In the genomic region with DNA sequence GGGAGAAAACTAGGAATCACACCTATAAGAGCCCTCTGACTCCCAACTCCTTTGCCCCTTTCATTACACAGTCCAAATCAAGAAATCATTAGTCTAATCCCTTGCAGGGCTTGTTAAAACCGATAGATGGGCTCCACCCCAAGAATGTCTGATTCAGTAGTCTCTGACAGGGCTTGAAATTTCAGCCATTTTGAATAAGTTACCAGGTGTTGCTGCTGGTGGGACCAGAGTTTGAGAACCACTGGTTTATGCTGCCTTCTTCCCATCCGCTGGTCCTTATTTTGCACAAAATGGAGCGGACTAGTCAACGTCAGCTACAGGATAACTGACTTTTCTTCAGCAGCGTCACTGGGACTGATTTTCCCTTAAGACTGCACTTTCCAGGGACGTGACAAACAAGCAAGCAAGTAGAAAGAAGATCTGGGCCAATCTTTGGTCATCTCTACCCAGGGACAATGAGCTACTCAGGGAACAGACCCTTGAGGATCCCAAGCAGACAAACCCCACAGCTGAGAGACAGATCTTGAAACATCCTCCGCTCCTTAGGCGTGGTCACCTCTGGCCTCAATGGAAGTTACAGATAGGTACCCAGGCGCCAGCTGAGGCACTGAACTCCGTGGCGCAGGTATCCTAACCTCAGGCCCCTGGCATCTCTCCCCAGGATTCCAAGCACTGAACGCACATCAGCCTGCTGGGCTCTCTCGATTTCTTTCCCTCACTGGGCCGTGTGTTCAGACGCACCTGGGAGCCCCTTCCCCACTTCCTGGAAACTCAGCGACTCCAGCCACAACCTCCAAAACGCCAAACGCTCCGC, we compare ENCODE assay signal across 8 cellular contexts. TPM values are rescaled to one million over a fixed set of nuclear protein-coding genes. Genes with fewer than 3 reads are reported as not detected.
A peak's percentile ranks its signal among the peaks of the same experiment; 100 is the strongest.
DNase-seq lines count a peak whose midpoint lies in the region; ATAC-seq, FAIRE-seq and TF ChIP-seq lines count a peak whose summit lies in the region.

No MANE protein-coding gene starts in this region.

- peaks cover 12 to 66% (median 46%) of the 10 kb centered on the region in 12 donors for H3K4me1 ChIP-seq in heart left ventricle
- H3K4me1 ChIP-seq in K562 (replicated peaks in 1 of 2; ENCODE audit: control insufficient read depth in 2 of 2, insufficient read depth in 2 of 2, low read length in 2 of 2) = peaks cover 9 to 13% of the 10 kb centered on the region in 2 experiments; a peak in 4 of 5 replicates
- peaks cover 13 to 32% of the 10 kb centered on the region in 2 donors for H3K4me1 ChIP-seq in lung (ENCODE audit: control insufficient read depth in 2 of 2, insufficient read depth in 2 of 2, low read length in 2 of 2)
- peaks cover 4% of the 10 kb centered on the region for H3K4me1 ChIP-seq in urinary bladder (ENCODE audit: insufficient read depth)

- POLR2A ChIA-PET in K562 (lab: Yijun Ruan, JAX) = interaction anchor here (0.9 to 1.3 kb wide), 2 partner anchors 8 to 9 kb away, joined by 3 to 5 read pairs; no protein-coding TSS in a partner anchor

- 0 out of 2 replicates have a peak, but pooled peaks cover 7% of the 10 kb centered on the region for H4K20me1 ChIP-seq in K562 (replicated peaks; ENCODE audit: control insufficient read depth, insufficient read depth, low read length)

- TF ChIP-seq POLR2A in heart left ventricle (IDR thresholded peaks at IDR 0.05) (no peak), K562 (conservative IDR thresholded peaks at IDR 0.05) (no peak)

- no peak for FAIRE-seq in K562 (lab: Jason Lieb, UNC)

- 11 to 18% (median 14%) methylated on average over 19 of the region's 19 CpGs for WGBS in heart left ventricle, 4 donors
- 15% methylated on average over 19 of the region's 19 CpGs for WGBS in K562 (ENCODE audit: insufficient coverage, low coverage, missing lambda C conversion rate)
- WGBS in lung, 2 donors = 17 to 26% methylated on average over 19 of the region's 19 CpGs
- 13% methylated on average over 19 of the region's 19 CpGs for WGBS in urinary bladder

- ATAC-seq in heart left ventricle (peak in 2 of 4 donors; percentile 3), left cardiac atrium (no peak), K562 (peak; percentile 26), lung (ENCODE audit: insufficient read depth, low FRiP score) (no peak), GM18502 (IDR thresholded peaks at IDR 0.05; ENCODE audit: poor library complexity, unreplicated experiment) (no peak), GM19467 (IDR thresholded peaks at IDR 0.05; ENCODE audit: unreplicated experiment) (no peak)

- H3K4me3 ChIP-seq in heart left ventricle (peak overlapping the region; percentile 59 to 92 (median 82)), K562 (peak overlapping the region; percentile 76), lung (peak overlapping the region; percentile 86), urinary bladder (ENCODE audit: low read depth, low read length) (peak overlapping the region; percentile 96)

- BruUV-seq in K562 (replicated peaks; lab: Mats Ljungman, UMichigan) = TSS peak; percentile 64

- intact Hi-C loops in heart left ventricle (cut with DNase I) (loop anchor here in 9 of 10 donors (2.0 to 5.0 kb wide), 5 partner anchors 43 to 96 kb away; partner anchors contain the start of genes MMAB (in 1 of the 9) and MVK (in 1 of the 9)), left cardiac atrium (cut with DNase I) (loop anchor here (2.0 to 10.0 kb wide), 2 partner anchors 43 to 51 kb away; no protein-coding TSS in a partner anchor), K562 (cut with micrococcal nuclease) (loop anchor here (5.0 kb wide), 1 partner anchor 44 kb away; no protein-coding TSS in a partner anchor)

- peak overlapping the region; percentile 95 for H2AFZ ChIP-seq in K562 (ENCODE audit: low read depth, low read length)

- H3K27ac ChIP-seq in heart left ventricle (peak overlapping the region; percentile 91 to 99 (median 98)), K562 (ENCODE audit: extremely low read depth, low read depth, low read length) (peak overlapping the region; percentile 98), lung (ENCODE audit: low read depth in 1 of 2, low read length in 1 of 2) (peak overlapping the region; percentile 97), urinary bladder (ENCODE audit: low read depth) (peak overlapping the region; percentile 3)

- CTCF ChIA-PET in K562 (lab: Yijun Ruan, JAX; ENCODE audit: low intra/inter-chr PET ratio) = no interaction called here

- H3K79me2 ChIP-seq in K562 (ENCODE audit: control insufficient read depth, insufficient read depth, low read length) = peaks cover 72% of the 10 kb centered on the region

- H3K36me3 ChIP-seq in heart left ventricle = peaks cover 0 to 29% (median 6%) of the 10 kb centered on the region in 9 donors
- no peaks in the 10 kb centered on the region for H3K36me3 ChIP-seq in K562 (ENCODE audit: control insufficient read depth, insufficient read depth, low read length)
- H3K36me3 ChIP-seq in lung (ENCODE audit: control insufficient read depth in 2 of 2, insufficient read depth in 2 of 2, low read length in 2 of 2) = peaks cover under 1 to 2% of the 10 kb centered on the region in 2 donors
- no peaks in the 10 kb centered on the region for H3K36me3 ChIP-seq in urinary bladder (ENCODE audit: insufficient read depth)

- TF ChIP-seq RAD21 in K562 (CRISPR knock-in tag; conservative IDR thresholded peaks at IDR 0.05 in 1 of 2, IDR thresholded peaks at IDR 0.05 in 1 of 2) = no peak

- H3K9me1 ChIP-seq in K562 (ENCODE audit: control insufficient read depth, insufficient read depth, low read length) = peaks cover 4% of the 10 kb centered on the region

- in situ Hi-C loops in K562 (cut with MboI) = no loop called here

- no peak for TF ChIP-seq CTCF in heart left ventricle (IDR thresholded peaks at IDR 0.05)
- TF ChIP-seq CTCF in K562 (IDR thresholded peaks at IDR 0.05 in 2 of 3, conservative IDR thresholded peaks at IDR 0.05 in 1 of 3; ENCODE audit: insufficient read depth in 2 of 3, low read depth in 1 of 3, low read length in 3 of 3) = no peak
- TF ChIP-seq CTCF in lung (IDR thresholded peaks at IDR 0.05; ENCODE audit: control extremely low read depth, extremely low read depth) = no peak

- H3K4me2 ChIP-seq in K562 (ENCODE audit: insufficient read depth, low read length) = peak overlapping the region; percentile 88

- H3K9ac ChIP-seq in K562 (ENCODE audit: insufficient read depth in 1 of 2, low read depth in 2 of 2, low read length in 2 of 2) = peak overlapping the region; percentile 96 to 100

- no peaks in the 10 kb centered on the region for H3K9me3 ChIP-seq in heart left ventricle
- H3K9me3 ChIP-seq in K562 (replicated peaks; ENCODE audit: control insufficient read depth, insufficient read depth, low read depth, low read length) = no peaks in the 10 kb centered on the region
- no peaks in the 10 kb centered on the region for H3K9me3 ChIP-seq in lung (ENCODE audit: control insufficient read depth in 2 of 2, insufficient read depth in 1 of 2, low read length in 1 of 2)

- DNase-seq in heart left ventricle (no peak), left cardiac atrium (no peak), K562 (ENCODE audit: extremely low read depth in 1 of 4, low spot score in 3 of 4) (peak in 1 of 4 experiments; percentile 25), lung (ENCODE audit: low spot score) (no peak), OCI-M2 (lab: John Stamatoyannopoulos, UW; ENCODE audit: unreplicated experiment) (no peak)

- TF ChIP-seq EP300 in K562 (IDR thresholded peaks at IDR 0.05; ENCODE audit: low read length) = no peak

- H3K27me3 ChIP-seq in heart left ventricle (no peaks in the 10 kb centered on the region), K562 (ENCODE audit: control insufficient read depth in 2 of 2, insufficient read depth in 2 of 2, low read length in 2 of 2) (no peaks in the 10 kb centered on the region), lung (ENCODE audit: control insufficient read depth, insufficient read depth) (no peaks in the 10 kb centered on the region)

RNA-seq across cellular contexts. Expression of gene KCTD10, which starts 0.9 kb away (rescaled TPM):
- total RNA-seq in heart left ventricle (10 to 100 TPM; 20.8 to 52.3 (median 37.1) TPM), left cardiac atrium (10 to 100 TPM; 36.2 to 96.5 TPM), K562 (2014; rRNA removed) (10.1 and 22.7 TPM in 2 replicates), K562 (2014; rRNA removed; fragmentation: Illumina TruSeq; extraction: Trizol) (13.3 and 16.7 TPM in 2 replicates), K562 (2015; rRNA removed; fragmentation: Illumina TruSeq; extraction: Trizol) (14.9 and 15.7 TPM in 2 replicates), K562 (2021) (20.4 and 24.1 TPM in 2 replicates), lung (10 to 100 TPM; 56.3 to 72.6 TPM), urinary bladder (34.2 TPM)
- polyA plus RNA-seq in heart left ventricle (10 to 100 TPM in 1 of 2 donors, 1 to 10 TPM in 1; 9.5 to 47.6 TPM), K562 (2011; rRNA removed) (37.5 and 40.7 TPM in 2 replicates), K562 (2014; fragmentation: Illumina TruSeq; extraction: Trizol) (19.2 and 25.9 TPM in 2 replicates), K562 (2014; fragmentation: Nextera tagmentation; extraction: Ambion mirVana) (10 to 100 TPM in 1 of 2 experiments, 1 to 10 TPM in 1; 1.9 to 12.3 TPM), K562 (2014; rRNA removed) (19.1 and 21.8 TPM in 2 replicates), lung (10 to 100 TPM; 21.7 to 51.1 TPM), urinary bladder (84.5 TPM)
- total RNA-seq in K562 (2011; cell fraction: chromatin; rRNA removed; ENCODE audit: low replicate concordance) = 70.7 and 115 TPM in 2 replicates
- total RNA-seq in K562 (2011; cell fraction: nucleolus; rRNA removed) = 74.2 and 80.5 TPM in 2 replicates
- total RNA-seq in K562 (2011; cell fraction: nucleoplasm; rRNA removed) = 83.2 and 88.9 TPM in 2 replicates
- polyA plus RNA-seq in K562 (2011; cell fraction: cytosol; rRNA removed) = 38.5 and 40.1 TPM in 2 replicates
- polyA plus RNA-seq in K562 (2011; cell fraction: nucleus; rRNA removed) = 56.0 and 66.5 TPM in 2 replicates
- 15.0 and 18.6 TPM in 2 replicates for polyA plus RNA-seq in K562 (2012)
- 63.9 and 66.3 TPM in 2 replicates for polyA minus RNA-seq in K562 (2011; rRNA and poly(A)+ RNA removed)
- 26.6 and 27.7 TPM in 2 replicates for polyA minus RNA-seq in K562 (2011; cell fraction: cytosol; rRNA and poly(A)+ RNA removed)
- polyA minus RNA-seq in K562 (2011; cell fraction: nucleus; rRNA and poly(A)+ RNA removed) = 54.7 and 75.9 TPM in 2 replicates

RNA-seq across cellular contexts. Expression of gene UBE3B, which starts 1.2 kb away (rescaled TPM):
- total RNA-seq in heart left ventricle = 10 to 100 TPM; 45.7 to 82.7 (median 53.8) TPM
- 10 to 100 TPM; 19.1 to 24.4 TPM for polyA plus RNA-seq in heart left ventricle
- 10 to 100 TPM; 40.4 to 54.8 TPM for total RNA-seq in left cardiac atrium
- 126 and 128 TPM in 2 replicates for total RNA-seq in K562 (2011; cell fraction: chromatin; rRNA removed; ENCODE audit: low replicate concordance)
- 54.6 and 61.0 TPM in 2 replicates for total RNA-seq in K562 (2011; cell fraction: nucleolus; rRNA removed)
- 70.8 and 93.3 TPM in 2 replicates for total RNA-seq in K562 (2011; cell fraction: nucleoplasm; rRNA removed)
- total RNA-seq in K562 (2014; rRNA removed) = 16.2 and 19.8 TPM in 2 replicates
- total RNA-seq in K562 (2014; rRNA removed; fragmentation: Illumina TruSeq; extraction: Trizol) = 12.2 and 13.8 TPM in 2 replicates
- 11.5 and 11.6 TPM in 2 replicates for total RNA-seq in K562 (2015; rRNA removed; fragmentation: Illumina TruSeq; extraction: Trizol)
- 18.7 and 21.8 TPM in 2 replicates for total RNA-seq in K562 (2021)
- polyA plus RNA-seq in K562 (2011; rRNA removed) = 23.6 and 28.5 TPM in 2 replicates
- 11.8 and 17.3 TPM in 2 replicates for polyA plus RNA-seq in K562 (2011; cell fraction: cytosol; rRNA removed)
- polyA plus RNA-seq in K562 (2011; cell fraction: nucleus; rRNA removed) = 102 and 103 TPM in 2 replicates
- 13.6 and 18.2 TPM in 2 replicates for polyA plus RNA-seq in K562 (2012)
- 14.8 and 17.1 TPM in 2 replicates for polyA plus RNA-seq in K562 (2014; fragmentation: Illumina TruSeq; extraction: Trizol)
- polyA plus RNA-seq in K562 (2014; fragmentation: Nextera tagmentation; extraction: Ambion mirVana) = 1 to 10 TPM; 7.6 to 8.1 TPM
- polyA plus RNA-seq in K562 (2014; rRNA removed) = 15.5 and 22.1 TPM in 2 replicates
- polyA minus RNA-seq in K562 (2011; rRNA and poly(A)+ RNA removed) = 49.4 and 50.7 TPM in 2 replicates
- 18.0 and 22.2 TPM in 2 replicates for polyA minus RNA-seq in K562 (2011; cell fraction: cytosol; rRNA and poly(A)+ RNA removed)
- polyA minus RNA-seq in K562 (2011; cell fraction: nucleus; rRNA and poly(A)+ RNA removed) = 56.4 and 98.5 TPM in 2 replicates
- total RNA-seq in lung = 10 to 100 TPM; 38.7 to 58.9 TPM
- polyA plus RNA-seq in lung = 10 to 100 TPM in 1 of 2 donors, 1 to 10 TPM in 1; 10.0 to 15.0 TPM
- total RNA-seq in urinary bladder = 40.1 TPM
- 22.7 TPM for polyA plus RNA-seq in urinary bladder

Comparison
In these comparisons a context has a peak if more than half of its experiments do, and no peak if none do; other contexts are left out.
1. H3K27ac ChIP-seq: peak in every context shown above with its lines; median percentile 98 in K562; 98 in heart left ventricle; 97 in lung; 3 in urinary bladder.